12 cellular contexts compared by ENCODE assay signal in genomic region chr1:193120604-193121166, GRCh38. TPM values are rescaled to one million over a fixed set of nuclear protein-coding genes. Genes with fewer than 3 reads are reported as not detected.
DNase-seq lines count a peak whose midpoint lies in the region; ATAC-seq and TF ChIP-seq lines count a peak whose summit lies in the region.
"Had no signal": no experiment of that assay in that cellular context is flagged by ENCODE, and none has a peak within 500 bp of the region (broad histone marks: within the 10 kb centered on the region; RNA-seq: fewer than 3 reads in every experiment).

No MANE protein-coding gene starts in this region.

- ATAC-seq in activated naive CD4-positive, alpha-beta T cell treated with anti-CD3 and anti-CD28 coated beads, Interleukin-2, amount 50 U/mL, for 72 hours = no peak

- peak overlapping the region in 1 of 5 donors; percentile 71 for H3K9ac ChIP-seq in subcutaneous abdominal adipose tissue (ENCODE audit: low read length in 5 of 5)

- H3K4me3 ChIP-seq in subcutaneous abdominal adipose tissue (ENCODE audit: low read depth in 1 of 5, low read length in 5 of 5) = peak overlapping the region; percentile 92 to 99 (median 95)

- no peak overlapping the region for H3K27ac ChIP-seq in subcutaneous abdominal adipose tissue (ENCODE audit: low read depth, low read length)
- H3K27ac ChIP-seq in substantia nigra (ENCODE audit: low read depth, low read length, poor library complexity, severe bottlenecking) = no peak overlapping the region

- intact Hi-C loops in activated naive CD4-positive, alpha-beta T cell treated with anti-CD3 and anti-CD28 coated beads for 36 hours (cut with micrococcal nuclease) = loop anchor here (1.0 to 5.0 kb wide), 6 partner anchors 417 to 1177 kb away; partner anchors contain the start of gene RGS13

- H3K27ac Mint-ChIP-seq in activated naive CD4-positive, alpha-beta T cell treated with anti-CD3 and anti-CD28 coated beads for 36 hours = peak overlapping the region; percentile 21
- peak overlapping the region in 1 of 2 donors; percentile 98 for H3K27ac Mint-ChIP-seq in activated naive CD4-positive, alpha-beta T cell treated with anti-CD3 and anti-CD28 coated beads, Interleukin-2, amount 50 U/mL, for 72 hours
- peak overlapping the region; percentile 90 for H3K27ac Mint-ChIP-seq in activated CD4-positive, alpha-beta memory T cell treated with anti-CD3 and anti-CD28 coated beads, Interleukin-2, amount 10 ng/mL, durations not matched to agents 7 days and 5 days
- peak overlapping the region; percentile 76 to 97 (median 94) for H3K27ac Mint-ChIP-seq in immature natural killer cell

- no peaks in the 10 kb centered on the region for H3K27me3 ChIP-seq in subcutaneous abdominal adipose tissue (ENCODE audit: control insufficient read depth in 5 of 5, insufficient read depth in 4 of 5, low read length in 5 of 5)
- H3K27me3 ChIP-seq: BE2C had no signal

- peaks cover 1 to 29% (median 25%) of the 10 kb centered on the region in 5 donors for H3K4me1 ChIP-seq in subcutaneous abdominal adipose tissue (ENCODE audit: control insufficient read depth in 5 of 5, insufficient read depth in 5 of 5, low read length in 5 of 5)
- H3K4me1 ChIP-seq: BE2C had no signal

- H3K9me3 Mint-ChIP-seq in activated naive CD4-positive, alpha-beta T cell treated with anti-CD3 and anti-CD28 coated beads for 36 hours = no peaks in the 10 kb centered on the region
- H3K9me3 Mint-ChIP-seq in activated naive CD4-positive, alpha-beta T cell treated with anti-CD3 and anti-CD28 coated beads, Interleukin-2, amount 50 U/mL, for 72 hours = no peaks in the 10 kb centered on the region
- no peaks in the 10 kb centered on the region for H3K9me3 Mint-ChIP-seq in activated CD4-positive, alpha-beta memory T cell treated with anti-CD3 and anti-CD28 coated beads, Interleukin-2, amount 10 ng/mL, durations not matched to agents 7 days and 5 days
- no peaks in the 10 kb centered on the region for H3K9me3 Mint-ChIP-seq in immature natural killer cell

- DNase-seq in activated naive CD4-positive, alpha-beta T cell treated with anti-CD3 and anti-CD28 coated beads for 36 hours = no peak
- no peak for DNase-seq in activated naive CD4-positive, alpha-beta T cell treated with anti-CD3 and anti-CD28 coated beads, Interleukin-2, amount 50 U/mL, for 72 hours (ENCODE audit: low spot score in 2 of 2)
- no peak for DNase-seq in activated CD4-positive, alpha-beta memory T cell treated with anti-CD3 and anti-CD28 coated beads, Interleukin-2, amount 10 ng/mL, durations not matched to agents 7 days and 5 days
- DNase-seq in immature natural killer cell (no peak), substantia nigra (lab: John Stamatoyannopoulos, UW) (no peak), UCSD-AML1 (lab: John Stamatoyannopoulos, UW; ENCODE audit: unreplicated experiment) (no peak), GM13976 (ENCODE audit: low spot score) (no peak)
- DNase-seq: activated CD4-positive, alpha-beta T cell treated with anti-CD3 and anti-CD28 coated beads, Interleukin-2, amount 50 U/mL, for 1 hour; BE2C; erythroblast; occipital lobe had no signal

- peak overlapping the region; percentile 92 for H3K4me3 Mint-ChIP-seq in activated naive CD4-positive, alpha-beta T cell treated with anti-CD3 and anti-CD28 coated beads for 36 hours
- peak overlapping the region; percentile 88 for H3K4me3 Mint-ChIP-seq in activated CD4-positive, alpha-beta memory T cell treated with anti-CD3 and anti-CD28 coated beads, Interleukin-2, amount 10 ng/mL, durations not matched to agents 7 days and 5 days
- H3K4me3 Mint-ChIP-seq in immature natural killer cell = peak overlapping the region; percentile 92 to 98 (median 94)

- peaks cover 0 to 6% (median 3%) of the 10 kb centered on the region in 5 donors for H3K36me3 ChIP-seq in subcutaneous abdominal adipose tissue (ENCODE audit: control insufficient read depth in 5 of 5, insufficient read depth in 5 of 5, low read length in 5 of 5)
- H3K36me3 ChIP-seq: BE2C had no signal

- in situ Hi-C loops in GM13976 (cut with MboI; ENCODE audit: low sequenced_read_pairs, unreplicated experiment) = loop anchor here (25.0 kb wide), 1 partner anchor 308 kb away; the partner anchor contains the start of gene RGS2

- CTCF ChIA-PET in activated naive CD4-positive, alpha-beta T cell treated with anti-CD3 and anti-CD28 coated beads for 36 hours (lab: Charles Lee) = interaction anchor here (0.6 to 2.0 kb wide), 4 partner anchors 11 to 623 kb away, joined by 3 to 5 read pairs (median 4); no protein-coding TSS in a partner anchor
- CTCF ChIA-PET in activated CD4-positive, alpha-beta memory T cell treated with anti-CD3 and anti-CD28 coated beads, Interleukin-2, amount 10 ng/mL, durations not matched to agents 7 days and 5 days (lab: Charles Lee) = interaction anchor here (0.8 to 3.6 kb wide), 6 partner anchors 16 to 548 kb away, joined by 3 to 28 read pairs (median 5); partner anchors contain the start of genes RO60 and UCHL5

- no peak for TF ChIP-seq CTCF in GM13976 (IDR thresholded peaks at IDR 0.05; ENCODE audit: borderline replicate concordance, control extremely low read depth, extremely low read depth, insufficient read depth, missing control alignments)

- no peaks in the 10 kb centered on the region for H3K9me3 ChIP-seq in subcutaneous abdominal adipose tissue (ENCODE audit: control insufficient read depth in 5 of 5, low read length in 5 of 5)
- H3K9me3 ChIP-seq: BE2C had no signal

- peaks cover 3% of the 10 kb centered on the region for H3K36me3 Mint-ChIP-seq in activated naive CD4-positive, alpha-beta T cell treated with anti-CD3 and anti-CD28 coated beads for 36 hours (ENCODE audit: low read depth)
- H3K36me3 Mint-ChIP-seq in activated naive CD4-positive, alpha-beta T cell treated with anti-CD3 and anti-CD28 coated beads, Interleukin-2, amount 50 U/mL, for 72 hours = peaks cover 16 to 19% of the 10 kb centered on the region in 2 donors
- peaks cover 21% of the 10 kb centered on the region for H3K36me3 Mint-ChIP-seq in activated CD4-positive, alpha-beta memory T cell treated with anti-CD3 and anti-CD28 coated beads, Interleukin-2, amount 10 ng/mL, durations not matched to agents 7 days and 5 days (ENCODE audit: low read depth)
- H3K36me3 Mint-ChIP-seq in immature natural killer cell = peaks cover 0 to 2% (median 0%) of the 10 kb centered on the region in 3 donors

- peaks cover 35% of the 10 kb centered on the region for H3K4me1 Mint-ChIP-seq in activated naive CD4-positive, alpha-beta T cell treated with anti-CD3 and anti-CD28 coated beads for 36 hours (ENCODE audit: low read depth)
- peaks cover 53% of the 10 kb centered on the region for H3K4me1 Mint-ChIP-seq in activated CD4-positive, alpha-beta memory T cell treated with anti-CD3 and anti-CD28 coated beads, Interleukin-2, amount 10 ng/mL, durations not matched to agents 7 days and 5 days
- peaks cover 39 to 52% of the 10 kb centered on the region in 2 donors for H3K4me1 Mint-ChIP-seq in immature natural killer cell

- peaks cover 1% of the 10 kb centered on the region for H3K27me3 Mint-ChIP-seq in activated naive CD4-positive, alpha-beta T cell treated with anti-CD3 and anti-CD28 coated beads for 36 hours (ENCODE audit: low read depth)
- peaks cover 2% of the 10 kb centered on the region for H3K27me3 Mint-ChIP-seq in activated CD4-positive, alpha-beta memory T cell treated with anti-CD3 and anti-CD28 coated beads, Interleukin-2, amount 10 ng/mL, durations not matched to agents 7 days and 5 days
- H3K27me3 Mint-ChIP-seq in immature natural killer cell (ENCODE audit: low read depth in 3 of 3) = peaks cover 2 to 7% (median 5%) of the 10 kb centered on the region in 3 donors

- POLR2A ChIA-PET in activated CD4-positive, alpha-beta memory T cell treated with anti-CD3 and anti-CD28 coated beads, Interleukin-2, amount 10 ng/mL, durations not matched to agents 7 days and 5 days (lab: Charles Lee) = interaction anchor here (0.5 to 3.5 kb wide), 7 partner anchors 10 to 313 kb away, joined by 3 to 43 read pairs (median 5); partner anchors contain the start of genes GLRX2, RGS2, RO60 and UCHL5

RNA-seq across cellular contexts. Expression of gene CDC73, which starts 1.1 kb away (rescaled TPM):
- total RNA-seq in activated naive CD4-positive, alpha-beta T cell treated with anti-CD3 and anti-CD28 coated beads for 36 hours = 10 to 100 TPM; 39.0 to 45.2 TPM
- 10 to 100 TPM; 36.0 to 56.4 TPM for total RNA-seq in activated naive CD4-positive, alpha-beta T cell treated with anti-CD3 and anti-CD28 coated beads, Interleukin-2, amount 50 U/mL, for 72 hours
- 10 to 100 TPM; 62.0 to 64.9 TPM for total RNA-seq in activated CD4-positive, alpha-beta memory T cell treated with anti-CD3 and anti-CD28 coated beads, Interleukin-2, amount 10 ng/mL, durations not matched to agents 7 days and 5 days
- polyA plus RNA-seq in immature natural killer cell = 100 to 1,000 TPM in 1 of 3 donors, 10 to 100 TPM in 2; 64.6 to 107 (median 67.7) TPM

RNA-seq across cellular contexts. Expression of gene GLRX2, which starts 15.5 kb away (rescaled TPM):
- total RNA-seq in activated naive CD4-positive, alpha-beta T cell treated with anti-CD3 and anti-CD28 coated beads for 36 hours = 10 to 100 TPM; 16.5 to 18.5 TPM
- total RNA-seq in activated naive CD4-positive, alpha-beta T cell treated with anti-CD3 and anti-CD28 coated beads, Interleukin-2, amount 50 U/mL, for 72 hours = 10 to 100 TPM; 18.6 to 32.2 TPM
- 10 to 100 TPM; 16.1 to 18.0 TPM for total RNA-seq in activated CD4-positive, alpha-beta memory T cell treated with anti-CD3 and anti-CD28 coated beads, Interleukin-2, amount 10 ng/mL, durations not matched to agents 7 days and 5 days
- 10 to 100 TPM; 12.6 to 21.2 (median 17.5) TPM for polyA plus RNA-seq in immature natural killer cell
